ENCODE assay signal across 25 cellular contexts in genomic region chr2:187569042-187569441, GRCh38. TPM values are rescaled to one million over a fixed set of nuclear protein-coding genes. Genes with fewer than 3 reads are reported as not detected.
DNase-seq lines count a peak whose midpoint lies in the region; ATAC-seq, FAIRE-seq and TF ChIP-seq lines count a peak whose summit lies in the region.
"Had no signal": no experiment of that assay in that cellular context is flagged by ENCODE, and none has a peak within 500 bp of the region (broad histone marks: within the 10 kb centered on the region; RNA-seq: fewer than 3 reads in every experiment).

No MANE protein-coding gene starts in this region.

- no peak overlapping the region for H3K4me3 ChIP-seq in HCT116 (replicated peaks in 1 of 2; ENCODE audit: low read depth in 1 of 2, low read length in 2 of 2)
- H3K4me3 ChIP-seq in PC-3 (ENCODE audit: low read length) = no peak overlapping the region
- H3K4me3 ChIP-seq in mucosa of descending colon = no peak overlapping the region
- H3K4me3 ChIP-seq: BLaER1, PC-9 had no signal

- H3K9me3 Mint-ChIP-seq in Calu3 (ENCODE audit: low read depth, unreplicated experiment) = peaks cover 2% of the 10 kb centered on the region

- H3F3A ChIP-seq in PC-3 (ENCODE audit: low read length, unreplicated experiment) = no peaks in the 10 kb centered on the region

- no peaks in the 10 kb centered on the region for H3K36me3 ChIP-seq in HCT116 (ENCODE audit: control insufficient read depth in 1 of 2, insufficient read depth in 2 of 2, low read length in 2 of 2)
- H3K36me3 ChIP-seq in PC-3 (ENCODE audit: low read depth, low read length) = no peaks in the 10 kb centered on the region
- no peaks in the 10 kb centered on the region for H3K36me3 ChIP-seq in mucosa of descending colon (ENCODE audit: low read depth)
- H3K36me3 ChIP-seq: BLaER1 had no signal

- H3K4me1 Mint-ChIP-seq in Calu3 (ENCODE audit: low read depth, unreplicated experiment) = no peaks in the 10 kb centered on the region

- no peaks in the 10 kb centered on the region for H3K4me1 ChIP-seq in HCT116 (ENCODE audit: control insufficient read depth in 1 of 2, insufficient read depth in 2 of 2, low read length in 2 of 2)
- no peaks in the 10 kb centered on the region for H3K4me1 ChIP-seq in PC-3 (ENCODE audit: insufficient read depth, low read length)
- no peaks in the 10 kb centered on the region for H3K4me1 ChIP-seq in mucosa of descending colon (ENCODE audit: low read depth)
- H3K4me1 ChIP-seq: BLaER1 had no signal

- POLR2A ChIA-PET in HCT116 (lab: Charles Lee) (no interaction called here), PC-3 (lab: Charles Lee; ENCODE audit: unreplicated experiment) (interaction anchor here (0.5 kb wide), 1 partner anchor 63 kb away, joined by 6 read pairs; no protein-coding TSS in a partner anchor)

- no TSS peak for BruUV-seq in HCT116 (replicated peaks; lab: Mats Ljungman, UMichigan)
- no TSS peak for BruUV-seq in PC-3 (replicated peaks; lab: Mats Ljungman, UMichigan)
- no TSS peak for BruUV-seq in Calu3 (replicated peaks; lab: Mats Ljungman, UMichigan)

- no peak for TF ChIP-seq POLR2A in HCT116 (IDR thresholded peaks at IDR 0.05; ENCODE audit: borderline replicate concordance, extremely low read depth, insufficient read depth, insufficient read length)

- peak overlapping the region; percentile 22 for H2AFZ ChIP-seq in HCT116 (ENCODE audit: low read depth, low read length, poor library complexity, severe bottlenecking)
- H2AFZ ChIP-seq in PC-3 (ENCODE audit: low read length) = no peak overlapping the region
- H2AFZ ChIP-seq: PC-9 had no signal

- H3K79me2 ChIP-seq in HCT116 (ENCODE audit: insufficient read depth, low read length) = no peaks in the 10 kb centered on the region
- no peaks in the 10 kb centered on the region for H3K79me2 ChIP-seq in PC-3 (ENCODE audit: low read length)

- H3K36me3 Mint-ChIP-seq in Calu3 (ENCODE audit: insufficient read depth, unreplicated experiment) = no peaks in the 10 kb centered on the region

- no peaks in the 10 kb centered on the region for H3K9me3 ChIP-seq in HCT116 (ENCODE audit: control insufficient read depth in 1 of 2, insufficient read depth in 1 of 2, low read depth in 1 of 2, low read length in 2 of 2)
- H3K9me3 ChIP-seq in PC-3 (ENCODE audit: low read length) = no peaks in the 10 kb centered on the region
- no peaks in the 10 kb centered on the region for H3K9me3 ChIP-seq in mucosa of descending colon

- no peak for FAIRE-seq in D721Med (lab: Jason Lieb, UNC)
- FAIRE-seq: G401.6, H1, HTR-8/SVneo had no signal

- CTCF ChIA-PET in HCT116 (lab: Charles Lee) = interaction anchor here (1.6 to 4.1 kb wide), 2 partner anchors 12 to 70 kb away, joined by 9 to 24 read pairs; no protein-coding TSS in a partner anchor
- CTCF ChIA-PET in PC-3 (lab: Charles Lee) = interaction anchor here (0.9 kb wide), 1 partner anchor 69 kb away, joined by 3 read pairs; no protein-coding TSS in a partner anchor
- CTCF ChIA-PET in Calu3 (lab: Charles Lee) = interaction anchor here (1.0 kb wide), 1 partner anchor 69 kb away, joined by 5 read pairs; no protein-coding TSS in a partner anchor

- H3K4me3 Mint-ChIP-seq in Calu3 (ENCODE audit: low read depth, unreplicated experiment) = no peak overlapping the region
- H3K4me3 Mint-ChIP-seq: CD4-positive, alpha-beta T cell had no signal

- intact Hi-C loops in HCT116 (cut with micrococcal nuclease) (no loop called here), PC-3 (cut with micrococcal nuclease) (no loop called here), mucosa of descending colon (cut with DNase I, micrococcal nuclease) (no loop called here), Calu3 (cut with micrococcal nuclease; ENCODE audit: unreplicated experiment) (no loop called here)

- no peak overlapping the region for H3K4me2 ChIP-seq in HCT116 (ENCODE audit: low read length)
- no peak overlapping the region for H3K4me2 ChIP-seq in PC-3 (ENCODE audit: low read length)
- H3K4me2 ChIP-seq: BLaER1, PC-9 had no signal

- H3K9ac ChIP-seq in HCT116 (ENCODE audit: low read length) (no peak overlapping the region), PC-3 (ENCODE audit: low read length) (no peak overlapping the region)
- H3K9ac ChIP-seq: BLaER1 had no signal

- H3K27me3 ChIP-seq in HCT116 (ENCODE audit: insufficient read depth, low read length) (no peaks in the 10 kb centered on the region), PC-3 (ENCODE audit: low read length) (no peaks in the 10 kb centered on the region)
- H3K27me3 ChIP-seq: BLaER1 had no signal

- no peak for ATAC-seq in HCT116
- peak; percentile 22 for ATAC-seq in PC-3
- ATAC-seq in mucosa of descending colon = peak; percentile 73

- H3K9me2 ChIP-seq in HCT116 (ENCODE audit: insufficient read depth) (no peaks in the 10 kb centered on the region), PC-3 (replicated peaks; ENCODE audit: low read length) (no peaks in the 10 kb centered on the region)

- H3K27ac Mint-ChIP-seq in Calu3 (ENCODE audit: unreplicated experiment) = no peak overlapping the region
- H3K27ac Mint-ChIP-seq: CD4-positive, alpha-beta T cell had no signal

- no peaks in the 10 kb centered on the region for H3K27me3 Mint-ChIP-seq in Calu3 (ENCODE audit: unreplicated experiment)
- H3K27me3 Mint-ChIP-seq: CD4-positive, alpha-beta T cell had no signal

- TF ChIP-seq CTCF in HCT116 (IDR thresholded peaks at IDR 0.05 in 2 of 3, conservative IDR thresholded peaks at IDR 0.05 in 1 of 3; ENCODE audit: borderline replicate concordance in 1 of 3, insufficient read depth in 1 of 3, low read depth in 2 of 3, low read length in 2 of 3) (no peak), PC-3 (conservative IDR thresholded peaks at IDR 0.05; ENCODE audit: low read depth, low read length) (no peak), mucosa of descending colon (IDR thresholded peaks at IDR 0.05) (no peak), D721Med (IDR thresholded peaks at IDR 0.05; ENCODE audit: insufficient read depth, missing control alignments) (no peak), Calu3 (IDR thresholded peaks at IDR 0.05; ENCODE audit: unreplicated experiment) (no peak)

- H4K20me1 ChIP-seq in HCT116 (ENCODE audit: insufficient read depth) (no peaks in the 10 kb centered on the region), PC-3 (ENCODE audit: low read length) (no peaks in the 10 kb centered on the region)
- H4K20me1 ChIP-seq: BLaER1 had no signal

- DNase-seq in HCT116 (ENCODE audit: low read depth, low spot score) = no peak
- DNase-seq in PC-3 = no peak
- DNase-seq in dermis blood vessel endothelial cell = peak; percentile 62
- DNase-seq in mucosa of descending colon = no peak
- DNase-seq in D721Med (ENCODE audit: insufficient read length, low spot score) = no peak
- no peak for DNase-seq in NCI-H345 treated with DMSO at 0.1 percent for 48 hours (lab: John Stamatoyannopoulos, UW; ENCODE audit: unreplicated experiment)
- no peak for DNase-seq in Calu3
- DNase-seq: CD4-positive, alpha-beta T cell; HCEC 1CT; KG1; NCI-H1048; NCI-H1417; NCI-H187; NCI-H2081 treated with DMSO at 0.1 percent for 48 hours; NCI-H2171 treated with DMSO at 0.1 percent for 48 hours; NCI-H345; NCI-H524; NCI-H774; PC-9; SHP77 treated with DMSO at 0.1 percent for 48 hours; T-helper 1 cell had no signal

- RAD21 ChIA-PET in HCT116 (lab: Charles Lee; ENCODE audit: low non-redundant PET in 1 of 2, low total read pairs in 2 of 2, uncharacterized antibody in 2 of 2, unreplicated experiment in 2 of 2) = interaction anchor here in 1 of 2 experiments (1.4 kb wide), 1 partner anchor 69 kb away, joined by 4 read pairs; no protein-coding TSS in a partner anchor

- no peak for TF ChIP-seq RAD21 in HCT116 (IDR thresholded peaks at IDR 0.05; ENCODE audit: low read depth)

- no peak overlapping the region for H3K27ac ChIP-seq in HCT116 (ENCODE audit: low read depth, low read length)
- no peak overlapping the region for H3K27ac ChIP-seq in PC-3 (ENCODE audit: low read length)
- H3K27ac ChIP-seq: BLaER1, PC-9 had no signal

TF ChIP-seq in HCT116, 20 proteins besides CTCF, POLR2A, EP300 and RAD21:
- no peak for TF ChIP-seq ATF3 (IDR thresholded peaks at IDR 0.05)
- no peak for TF ChIP-seq CEBPB (IDR thresholded peaks at IDR 0.05; ENCODE audit: low read depth)

RNA-seq across cellular contexts. Expression of gene TFPI, which starts 14.8 kb away (rescaled TPM):
- 29.1 TPM for total RNA-seq in HCT116 (2021; ENCODE audit: unreplicated experiment)
- polyA plus RNA-seq in HCT116 (2012) = 6.9 and 8.7 TPM in 2 replicates
- total RNA-seq in PC-3 (2014; rRNA removed) = 15.0 and 16.0 TPM in 2 replicates
- total RNA-seq in dermis blood vessel endothelial cell = 1,082 and 1,146 TPM in 2 replicates
- 10 to 100 TPM; 16.3 to 46.7 (median 31.5) TPM for total RNA-seq in mucosa of descending colon
- 125 and 135 TPM in 2 replicates for total RNA-seq in Calu3 (2022)
